Comparison of ENCODE assay signal across 8 cellular contexts in genomic region chr17:72122002-72122310, GRCh38. TPM values are rescaled to one million over a fixed set of nuclear protein-coding genes. Genes with fewer than 3 reads are reported as not detected.
DNase-seq lines count a peak whose midpoint lies in the region; TF ChIP-seq lines count a peak whose summit lies in the region.

No MANE protein-coding gene starts in this region.

- peaks cover 25% of the 10 kb centered on the region for H3K4me1 ChIP-seq in Caco-2
- H3K4me1 ChIP-seq in HUES48 (ENCODE audit: control insufficient read depth, insufficient read depth, low read length): peaks cover 64% of the 10 kb centered on the region
- peaks cover 41% of the 10 kb centered on the region for H3K4me1 ChIP-seq in ectodermal cell (ENCODE audit: control insufficient read depth, insufficient read depth, low read length)

- H3K9me3 Mint-ChIP-seq in Caco-2 (ENCODE audit: unreplicated experiment) (no peaks in the 10 kb centered on the region), nephron progenitor cell (no peaks in the 10 kb centered on the region)

- peak overlapping the region; percentile 86 for H3K27ac Mint-ChIP-seq in Caco-2 (ENCODE audit: unreplicated experiment)
- no peak overlapping the region for H3K27ac Mint-ChIP-seq in nephron progenitor cell

- TF ChIP-seq CTCF in Caco-2 (IDR thresholded peaks at IDR 0.05; ENCODE audit: insufficient read depth in 1 of 2, low read depth in 1 of 2, low read length in 1 of 2, severe bottlenecking in 1 of 2, unreplicated experiment in 1 of 2) (no peak), nephron progenitor cell (IDR thresholded peaks at IDR 0.05) (no peak)

- H3K4me1 Mint-ChIP-seq in Caco-2 (ENCODE audit: low read depth, unreplicated experiment): peaks cover 12% of the 10 kb centered on the region
- peaks cover 68% of the 10 kb centered on the region for H3K4me1 Mint-ChIP-seq in nephron progenitor cell

- H3K36me3 Mint-ChIP-seq in Caco-2 (ENCODE audit: insufficient read depth, unreplicated experiment) (peaks cover 58% of the 10 kb centered on the region), nephron progenitor cell (ENCODE audit: low read depth) (peaks cover 19% of the 10 kb centered on the region)

- POLR2A ChIA-PET in Caco-2 (lab: Charles Lee): no interaction called here

- peak overlapping the region; percentile 71 for H3K4me3 ChIP-seq in Caco-2 (ENCODE audit: low read depth, low read length)
- peak overlapping the region; percentile 75 for H3K4me3 ChIP-seq in HUES48 (ENCODE audit: low read depth, low read length)
- peak overlapping the region; percentile 88 for H3K4me3 ChIP-seq in ectodermal cell (ENCODE audit: insufficient read depth, low read depth, low read length)

- no TSS peak for BruUV-seq in Caco-2 (replicated peaks; lab: Mats Ljungman, UMichigan)

- intact Hi-C loops in Caco-2 (cut with micrococcal nuclease; ENCODE audit: unreplicated experiment): loop anchor here (5.0 kb wide), 3 partner anchors 290 to 395 kb away; no protein-coding TSS in a partner anchor

- peaks cover 1% of the 10 kb centered on the region; the same call in 1 of the 2 replicates for H3K36me3 ChIP-seq in Caco-2 (ENCODE audit: control insufficient read depth, insufficient read depth, low read length)
- H3K36me3 ChIP-seq in HUES48 (ENCODE audit: control insufficient read depth, insufficient read depth, low read length): peaks cover 3% of the 10 kb centered on the region; the same call in 1 of the 2 replicates
- H3K36me3 ChIP-seq in ectodermal cell (ENCODE audit: control insufficient read depth, insufficient read depth, low read length): peaks cover 10% of the 10 kb centered on the region

- H3K4me3 Mint-ChIP-seq in Caco-2 (ENCODE audit: unreplicated experiment): peak overlapping the region; percentile 84
- peak overlapping the region; percentile 96 for H3K4me3 Mint-ChIP-seq in nephron progenitor cell

- no peak overlapping the region for H3K27ac ChIP-seq in HUES48 (ENCODE audit: low read depth, low read length)
- H3K27ac ChIP-seq in ectodermal cell (ENCODE audit: insufficient read depth, low read depth, low read length, poor library complexity, severe bottlenecking): no peak overlapping the region

- no peaks in the 10 kb centered on the region for H3K9me3 ChIP-seq in Caco-2
- H3K9me3 ChIP-seq in HUES48 (ENCODE audit: control insufficient read depth, insufficient read depth, low read length): no peaks in the 10 kb centered on the region
- H3K9me3 ChIP-seq in ectodermal cell (ENCODE audit: control insufficient read depth, low read length): no peaks in the 10 kb centered on the region

- H3K9ac ChIP-seq in HUES48 (ENCODE audit: low read depth, low read length): no peak overlapping the region

- H3K27me3 Mint-ChIP-seq in Caco-2 (ENCODE audit: insufficient read depth, unreplicated experiment) (no peaks in the 10 kb centered on the region), nephron progenitor cell (ENCODE audit: low read depth, poor library complexity) (peaks cover 47% of the 10 kb centered on the region)

- CTCF ChIA-PET in Caco-2 (lab: Charles Lee): interaction anchor here (1.0 kb wide), 1 partner anchor 21 kb away, joined by 3 read pairs; no protein-coding TSS in a partner anchor

- H3K27me3 ChIP-seq in Caco-2 (replicated peaks; ENCODE audit: control insufficient read depth, insufficient read depth, low read length) (no peaks in the 10 kb centered on the region), HUES48 (ENCODE audit: control insufficient read depth, insufficient read depth, low read length) (peaks cover 73% of the 10 kb centered on the region), ectodermal cell (ENCODE audit: control insufficient read depth, insufficient read depth, low read length, poor library complexity, severe bottlenecking) (peaks cover 35% of the 10 kb centered on the region)

- WGBS in ectodermal cell, 2 experiments: 0 to 1% methylated on average over 14 of the region's 14 CpGs

- DNase-seq in Caco-2 (peak in 1 of 2 experiments; percentile 48), nephron progenitor cell (no peak), COLO829 (ENCODE audit: low spot score) (no peak), COLO668 (lab: John Stamatoyannopoulos, UW; ENCODE audit: unreplicated experiment) (no peak), NOMO-1 (lab: John Stamatoyannopoulos, UW; ENCODE audit: unreplicated experiment in 2 of 2) (no peak), OCI-M2 (lab: John Stamatoyannopoulos, UW; ENCODE audit: unreplicated experiment) (no peak)

RNA-seq across cellular contexts. Expression of gene SOX9, which starts 1.1 kb away (rescaled TPM):
- 46.2 and 51.5 TPM in 2 replicates for total RNA-seq in Caco-2 (2022)
- polyA plus RNA-seq in ectodermal cell (2013, experiment 1 of 4): 59.7 TPM
- 51.6 TPM for polyA plus RNA-seq in ectodermal cell (2013, experiment 2 of 4)
- 29.5 TPM for polyA plus RNA-seq in ectodermal cell (2013, experiment 3 of 4)
- 32.3 TPM for polyA plus RNA-seq in ectodermal cell (2013, experiment 4 of 4)
